In the genomic region with DNA sequence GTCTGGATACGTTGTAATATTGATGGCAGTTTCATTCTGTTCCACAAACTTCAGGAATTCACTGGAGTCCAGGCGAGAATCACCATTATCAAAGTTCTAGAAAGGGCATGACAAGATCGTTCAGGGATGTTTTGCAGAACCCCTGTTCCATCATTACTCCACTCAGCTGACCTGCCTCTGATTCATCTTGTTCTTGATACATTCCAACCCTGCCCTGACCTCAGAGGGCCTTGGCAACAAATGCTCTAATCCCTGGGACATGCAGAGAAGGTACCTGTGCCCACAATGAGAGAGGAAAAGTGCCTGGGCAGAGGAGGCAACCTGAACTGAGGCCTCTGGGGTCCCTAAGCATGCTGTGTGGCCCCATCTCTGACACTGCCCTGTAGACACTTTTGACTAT, we compare ENCODE assay signal across 14 cellular contexts. TPM values are rescaled to one million over a fixed set of nuclear protein-coding genes. Genes with fewer than 3 reads are reported as not detected.
"Had no signal": no experiment of that assay in that cellular context is flagged by ENCODE, and none has a peak within 500 bp of the region (broad histone marks: within the 10 kb centered on the region; RNA-seq: fewer than 3 reads in every experiment).

No MANE protein-coding gene starts in this region.

- H3K4me3 ChIP-seq: esophagus squamous epithelium, sigmoid colon, testis, upper lobe of right lung had no signal

- DNase-seq: activated B cell treated with CpG ODN at 0.5 μM for 24 hours; activated CD4-positive, alpha-beta T cell treated with anti-CD3 and anti-CD28 coated beads, Interleukin-2, amount 10 ng/mL, durations not matched to agents 7 days and 5 days; activated CD8-positive, alpha-beta memory T cell treated with anti-CD3 and anti-CD28 coated beads for 24 hours; activated naive CD4-positive, alpha-beta T cell treated with anti-CD3 and anti-CD28 coated beads, Interleukin-2, amount 10 ng/mL, durations not matched to agents 7 days and 5 days; activated T-cell treated with anti-CD3 and anti-CD28 coated beads for 4 hours; esophagus squamous epithelium; head of caudate nucleus; naive thymus-derived CD8-positive, alpha-beta T cell; sigmoid colon; stimulated activated CD4-positive, alpha-beta T cell treated with anti-CD3 and anti-CD28 coated beads, Interleukin-12 subunit alpha, Interleukin-12 subunit beta, amount 100 ng/mL, for 4 hours; stimulated activated naive CD4-positive, alpha-beta T cell; testis; upper lobe of right lung had no signal

- H3K4me1 ChIP-seq: esophagus squamous epithelium, foreskin keratinocyte, sigmoid colon, testis, upper lobe of right lung had no signal

- H3K27ac ChIP-seq: esophagus squamous epithelium, foreskin keratinocyte, testis, upper lobe of right lung had no signal

- H3K9me3 ChIP-seq: esophagus squamous epithelium, sigmoid colon, testis, upper lobe of right lung had no signal

- ATAC-seq: foreskin keratinocyte; naive thymus-derived CD8-positive, alpha-beta T cell; upper lobe of right lung had no signal

- H3K27me3 ChIP-seq: esophagus squamous epithelium, foreskin keratinocyte, sigmoid colon, testis, upper lobe of right lung had no signal

RNA-seq across cellular contexts. Expression of a gene that starts 45.9 kb away (rescaled TPM):
- total RNA-seq: activated B cell treated with CpG ODN at 0.5 μM for 24 hours had no signal
